ENCODE assay signal across 23 cellular contexts in genomic region chr15:77510066-77511044, GRCh38.
DNase-seq lines count a peak whose midpoint lies in the region; ATAC-seq and TF ChIP-seq lines count a peak whose summit lies in the region.
"Had no signal": no experiment of that assay in that cellular context is flagged by ENCODE, and none has a peak within 500 bp of the region (broad histone marks: within the 10 kb centered on the region; RNA-seq: fewer than 3 reads in every experiment).

No MANE protein-coding gene starts in this region.

- H3K36me3 ChIP-seq in left ventricle myocardium inferior = no peaks in the 10 kb centered on the region
- H3K36me3 ChIP-seq in iPS-18a (ENCODE audit: control insufficient read depth, low read depth, low read length) = no peaks in the 10 kb centered on the region
- H3K36me3 ChIP-seq in subcutaneous abdominal adipose tissue (ENCODE audit: control insufficient read depth in 5 of 5, insufficient read depth in 5 of 5, low read length in 5 of 5) = peaks cover 0 to 2% (median 0%) of the 10 kb centered on the region in 5 donors

- TF ChIP-seq CTCF in left ventricle myocardium inferior (IDR thresholded peaks at IDR 0.05; ENCODE audit: borderline replicate concordance) = no peak
- no peak for TF ChIP-seq CTCF in omental fat pad (IDR thresholded peaks at IDR 0.05)

- H3K27me3 Mint-ChIP-seq in activated T-cell treated with anti-CD3 and anti-CD28 coated beads, Interleukin-2, amount 50 U/mL, for 4 hours (ENCODE audit: low read depth) = no peaks in the 10 kb centered on the region
- H3K27me3 Mint-ChIP-seq: activated B cell treated with CpG ODN at 0.5 μM for 24 hours; activated CD4-positive, alpha-beta memory T cell treated with anti-CD3 and anti-CD28 coated beads for 36 hours had no signal

- H3K9ac ChIP-seq in iPS-18a (ENCODE audit: low read length) = no peak overlapping the region
- H3K9ac ChIP-seq in subcutaneous abdominal adipose tissue (ENCODE audit: low read length in 5 of 5) = no peak overlapping the region

- H3K4me3 ChIP-seq in left ventricle myocardium inferior (no peak overlapping the region), iPS-18a (ENCODE audit: low read length) (peak overlapping the region; percentile 18), subcutaneous abdominal adipose tissue (ENCODE audit: low read depth in 1 of 5, low read length in 5 of 5) (no peak overlapping the region)
- H3K4me3 ChIP-seq: lung, SK-N-MC, testis had no signal

- intact Hi-C loops in left ventricle myocardium inferior (cut with micrococcal nuclease) = no loop called here
- intact Hi-C loops in Right ventricle myocardium inferior (cut with DNase I) = no loop called here

- peaks cover 7% of the 10 kb centered on the region for H3K4me1 Mint-ChIP-seq in activated T-cell treated with anti-CD3 and anti-CD28 coated beads, Interleukin-2, amount 50 U/mL, for 4 hours (ENCODE audit: low read depth)

- peaks cover 4% of the 10 kb centered on the region for H3K9me3 Mint-ChIP-seq in activated T-cell treated with anti-CD3 and anti-CD28 coated beads, Interleukin-2, amount 50 U/mL, for 4 hours
- H3K9me3 Mint-ChIP-seq: activated B cell treated with CpG ODN at 0.5 μM for 24 hours; activated naive CD4-positive, alpha-beta T cell treated with anti-CD3 and anti-CD28 coated beads for 36 hours; stimulated activated effector memory CD8-positive, alpha-beta T cell treated with anti-CD3 and anti-CD28 coated beads, Interleukin-12 subunit alpha, Interleukin-12 subunit beta, amount 100 ng/mL, for 72 hours; T-helper 2 cell treated with Interferon-gamma antibody and Interleukin-4, amounts not matched to agents 5 μg/mL and 100 μg/mL, for 36 hours had no signal

- peaks cover 77% of the 10 kb centered on the region for H3K4me1 ChIP-seq in left ventricle myocardium inferior
- peaks cover 19% of the 10 kb centered on the region for H3K4me1 ChIP-seq in iPS-18a (ENCODE audit: control insufficient read depth, low read depth, low read length)
- H3K4me1 ChIP-seq in subcutaneous abdominal adipose tissue (ENCODE audit: control insufficient read depth in 5 of 5, insufficient read depth in 5 of 5, low read length in 5 of 5) = peaks cover 33 to 60% (median 50%) of the 10 kb centered on the region in 5 donors

- no peak overlapping the region for H3K4me3 Mint-ChIP-seq in activated T-cell treated with anti-CD3 and anti-CD28 coated beads, Interleukin-2, amount 50 U/mL, for 4 hours
- H3K4me3 Mint-ChIP-seq: activated B cell treated with CpG ODN at 0.5 μM for 24 hours; activated CD4-positive, alpha-beta memory T cell treated with anti-CD3 and anti-CD28 coated beads for 36 hours; activated naive CD4-positive, alpha-beta T cell treated with anti-CD3 and anti-CD28 coated beads for 36 hours; stimulated activated effector memory CD8-positive, alpha-beta T cell treated with anti-CD3 and anti-CD28 coated beads, Interleukin-12 subunit alpha, Interleukin-12 subunit beta, amount 100 ng/mL, for 72 hours; T-helper 2 cell treated with Interferon-gamma antibody and Interleukin-4, amounts not matched to agents 5 μg/mL and 100 μg/mL, for 36 hours had no signal

- no peak for DNase-seq in left ventricle myocardium inferior
- no peak for DNase-seq in Right ventricle myocardium inferior (ENCODE audit: missing footprints)
- DNase-seq in NCI-H446 (lab: John Stamatoyannopoulos, UW) = peak; percentile 20 to 80
- no peak for DNase-seq in activated T-cell treated with anti-CD3 and anti-CD28 coated beads, Interleukin-2, amount 50 U/mL, for 4 hours
- no peak for DNase-seq in omental fat pad (ENCODE audit: low spot score)
- no peak for DNase-seq in activated CD8-positive, alpha-beta memory T cell treated with anti-CD3 and anti-CD28 coated beads, Interleukin-2, amount 50 U/mL, for 4 hours
- DNase-seq: activated B cell treated with CpG ODN at 0.5 μM for 24 hours; activated CD4-positive, alpha-beta memory T cell treated with anti-CD3 and anti-CD28 coated beads for 36 hours; activated naive CD4-positive, alpha-beta T cell treated with anti-CD3 and anti-CD28 coated beads for 36 hours; activated T-cell treated with anti-CD3 and anti-CD28 coated beads for 4 hours; C1 segment of cervical spinal cord; caudate nucleus; foreskin keratinocyte; MM.1S; NK-92 treated with Interleukin-12 subunit alpha and Interleukin-12 subunit beta, amount 100 ng/mL, for 24 hours; testis had no signal

- H3K27me3 ChIP-seq in left ventricle myocardium inferior (ENCODE audit: low read depth) (no peaks in the 10 kb centered on the region), iPS-18a (ENCODE audit: control insufficient read depth, insufficient read depth, low read length) (no peaks in the 10 kb centered on the region), subcutaneous abdominal adipose tissue (ENCODE audit: control insufficient read depth in 5 of 5, insufficient read depth in 4 of 5, low read length in 5 of 5) (no peaks in the 10 kb centered on the region)
- H3K27me3 ChIP-seq: foreskin keratinocyte, testis had no signal

- H3K36me3 Mint-ChIP-seq in activated T-cell treated with anti-CD3 and anti-CD28 coated beads, Interleukin-2, amount 50 U/mL, for 4 hours (ENCODE audit: insufficient read depth) = no peaks in the 10 kb centered on the region
- H3K36me3 Mint-ChIP-seq: activated CD4-positive, alpha-beta memory T cell treated with anti-CD3 and anti-CD28 coated beads for 36 hours; stimulated activated effector memory CD8-positive, alpha-beta T cell treated with anti-CD3 and anti-CD28 coated beads, Interleukin-12 subunit alpha, Interleukin-12 subunit beta, amount 100 ng/mL, for 72 hours had no signal

- ATAC-seq in Right ventricle myocardium inferior = no peak
- no peak for ATAC-seq in activated T-cell treated with anti-CD3 and anti-CD28 coated beads, Interleukin-2, amount 50 U/mL, for 4 hours
- no peak for ATAC-seq in omental fat pad (ENCODE audit: low FRiP score)
- ATAC-seq: foreskin keratinocyte; sciatic nerve; stimulated activated effector memory CD8-positive, alpha-beta T cell treated with anti-CD3 and anti-CD28 coated beads, Interleukin-12 subunit alpha, Interleukin-12 subunit beta, amount 100 ng/mL, for 72 hours had no signal

- H3K27ac ChIP-seq in left ventricle myocardium inferior (replicated peaks) (peak overlapping the region; percentile 94), iPS-18a (ENCODE audit: low read length) (peak overlapping the region; percentile 70), subcutaneous abdominal adipose tissue (ENCODE audit: low read depth, low read length) (peak overlapping the region; percentile 11)
- H3K27ac ChIP-seq: foreskin keratinocyte, SK-N-MC had no signal

- H3K9me3 ChIP-seq in left ventricle myocardium inferior (replicated peaks) (peaks cover 4% of the 10 kb centered on the region), iPS-18a (ENCODE audit: control insufficient read depth, low read depth, low read length) (no peaks in the 10 kb centered on the region), subcutaneous abdominal adipose tissue (ENCODE audit: control insufficient read depth in 5 of 5, low read length in 5 of 5) (no peaks in the 10 kb centered on the region)
- H3K9me3 ChIP-seq: testis had no signal

Comparison
In these comparisons a context has a peak if more than half of its experiments do, and no peak if none do; other contexts are left out.
1. DNase-seq: peak in NCI-H446 (2 of 2); none in left ventricle myocardium inferior (single experiment), Right ventricle myocardium inferior (single experiment), activated T-cell treated with anti-CD3 and anti-CD28 coated beads, Interleukin-2, amount 50 U/mL, for 4 hours (single experiment), omental fat pad (single experiment) and activated CD8-positive, alpha-beta memory T cell treated with anti-CD3 and anti-CD28 coated beads, Interleukin-2, amount 50 U/mL, for 4 hours (single experiment).
2. H3K27ac ChIP-seq: peak in every context shown above with its lines; median percentile 94 in left ventricle myocardium inferior; 70 in iPS-18a; 11 in subcutaneous abdominal adipose tissue.